8 cellular contexts compared by ENCODE assay signal in genomic region chr2:171521361-171522056, GRCh38. TPM values are rescaled to one million over a fixed set of nuclear protein-coding genes. Genes with fewer than 3 reads are reported as not detected.
A peak's percentile ranks its signal among the peaks of the same experiment; 100 is the strongest.
DNase-seq lines count a peak whose midpoint lies in the region; ATAC-seq, FAIRE-seq and TF ChIP-seq lines count a peak whose summit lies in the region.

No MANE protein-coding gene starts in this region.

- H3K4me1 ChIP-seq in mammary epithelial cell (ENCODE audit: insufficient read depth, low read length), result peaks cover 24% of the 10 kb centered on the region
- peaks cover 30% of the 10 kb centered on the region for H3K4me1 ChIP-seq in mononuclear cell (ENCODE audit: insufficient read depth, low read length)
- peaks cover 0 to 2% of the 10 kb centered on the region in 2 donors for H3K4me1 ChIP-seq in aorta (ENCODE audit: control insufficient read depth in 1 of 2, insufficient read depth in 2 of 2, low read length in 2 of 2)
- H3K4me1 ChIP-seq in pancreas, result no peaks in the 10 kb centered on the region

- in situ Hi-C loops in mammary epithelial cell (cut with MboI; ENCODE audit: low sequenced_read_pairs in 2 of 2), result no loop called here

- H3K27me3 ChIP-seq in mammary epithelial cell (ENCODE audit: insufficient read depth, low read length) (no peaks in the 10 kb centered on the region), mononuclear cell (ENCODE audit: insufficient read depth, low read length) (peaks cover 10% of the 10 kb centered on the region), aorta (ENCODE audit: control insufficient read depth in 1 of 2, insufficient read depth in 2 of 2, low read length in 1 of 2) (no peaks in the 10 kb centered on the region), pancreas (no peaks in the 10 kb centered on the region)

- TF ChIP-seq CTCF in mammary epithelial cell (conservative IDR thresholded peaks at IDR 0.05 in 1 of 2, IDR thresholded peaks at IDR 0.05 in 1 of 2; ENCODE audit: extremely low read depth in 1 of 2, insufficient read depth in 1 of 2, low read depth in 1 of 2, low read length in 2 of 2), result no peak
- no peak for TF ChIP-seq CTCF in pancreas (IDR thresholded peaks at IDR 0.05)

- FAIRE-seq in RCC 7860 (lab: Jason Lieb, UNC) (no peak), pancreas (lab: Jason Lieb, UNC) (no peak)

- dilution Hi-C loops in mammary epithelial cell (cut with HindIII; ENCODE audit: low sequenced_read_pairs), result no loop called here

- H3K79me2 ChIP-seq in mammary epithelial cell (ENCODE audit: insufficient read depth, low read length), result no peaks in the 10 kb centered on the region

- H3K9ac ChIP-seq in mammary epithelial cell (ENCODE audit: insufficient read depth, low read length), result no peak overlapping the region

- H4K20me1 ChIP-seq in mammary epithelial cell (ENCODE audit: insufficient read depth, low read length), result no peaks in the 10 kb centered on the region

- H3K4me3 ChIP-seq in mammary epithelial cell (replicated peaks in 1 of 3; ENCODE audit: insufficient read depth in 1 of 3, low read depth in 2 of 3, low read length in 3 of 3) (peak overlapping the region in 2 of 3 experiments; percentile 74 to 83), mononuclear cell (ENCODE audit: low read length) (peak overlapping the region; percentile 50), aorta (ENCODE audit: low read length in 2 of 2) (peak overlapping the region in 1 of 2 donors; percentile 35), pancreas (peak overlapping the region in 2 of 4 donors; percentile 39 to 53)

- ATAC-seq in left cardiac atrium (no peak), Right ventricle myocardium inferior (no peak), aorta (ENCODE audit: low FRiP score) (no peak), pancreas (no peak)

- DNase-seq in left cardiac atrium (peak; percentile 36), Right ventricle myocardium inferior (ENCODE audit: missing footprints) (no peak), mammary epithelial cell (no peak), aorta (no peak), RCC 7860 (ENCODE audit: low spot score) (no peak), pancreas (no peak)
- no peak for DNase-seq in stimulated activated CD4-positive, alpha-beta T cell treated with anti-CD3 and anti-CD28 coated beads, Interleukin-4, amount 100 ng/mL, for 24 hours

- H3K27ac ChIP-seq in mammary epithelial cell (ENCODE audit: insufficient read depth, low read depth, low read length), result no peak overlapping the region
- peak overlapping the region; percentile 87 to 91 for H3K27ac ChIP-seq in aorta (ENCODE audit: low read depth in 1 of 2, low read length in 2 of 2)
- peak overlapping the region in 2 of 4 donors; percentile 2 to 65 for H3K27ac ChIP-seq in pancreas

- H3K4me2 ChIP-seq in mammary epithelial cell (ENCODE audit: insufficient read depth, low read depth, low read length), result peak overlapping the region; percentile 99

- 97% methylated on average over 5 of the region's 5 CpGs for WGBS in mammary epithelial cell (ENCODE audit: low coverage, missing lambda C conversion rate)
- 10 to 15% methylated on average over 5 of the region's 5 CpGs for WGBS in aorta, 2 donors
- 49 to 59% methylated on average over 5 of the region's 5 CpGs for WGBS in pancreas, 2 donors

- BruUV-seq in mammary epithelial cell (replicated peaks; lab: Mats Ljungman, UMichigan), result no TSS peak

- intact Hi-C loops in left cardiac atrium (cut with DNase I) (no loop called here), Right ventricle myocardium inferior (cut with DNase I) (no loop called here), mammary epithelial cell (cut with micrococcal nuclease) (loop anchor here (10.0 kb wide), 1 partner anchor 87 kb away; the partner anchor contains the start of genes DCAF17 and METTL8), aorta (cut with DNase I) (loop anchor here in 1 of 2 donors (2.0 kb wide), 1 partner anchor 87 kb away; the partner anchor contains the start of gene DCAF17), pancreas (cut with DNase I) (no loop called here)

- H3K36me3 ChIP-seq in mammary epithelial cell (ENCODE audit: insufficient read depth, low read length) (no peaks in the 10 kb centered on the region), aorta (ENCODE audit: control insufficient read depth in 1 of 2, insufficient read depth in 2 of 2, low read length in 1 of 2) (no peaks in the 10 kb centered on the region), pancreas (no peaks in the 10 kb centered on the region)

- no peaks in the 10 kb centered on the region for H3K9me3 ChIP-seq in mammary epithelial cell (replicated peaks; ENCODE audit: insufficient read depth, low read length)
- H3K9me3 ChIP-seq in mononuclear cell (ENCODE audit: low read depth, low read length), result no peaks in the 10 kb centered on the region
- no peaks in the 10 kb centered on the region for H3K9me3 ChIP-seq in aorta (ENCODE audit: control insufficient read depth, low read length)
- H3K9me3 ChIP-seq in pancreas, result no peaks in the 10 kb centered on the region

- CTCF ChIA-PET in mammary epithelial cell (lab: Charles Lee; ENCODE audit: low non-redundant PET), result interaction anchor here (0.7 kb wide), 1 partner anchor 9 kb away, joined by 5 read pairs; no protein-coding TSS in a partner anchor

- peak overlapping the region; percentile 97 for H2AFZ ChIP-seq in mammary epithelial cell (ENCODE audit: low read depth, low read length)

RNA-seq across cellular contexts. Expression of gene CYBRD1, which starts 0.8 kb away (rescaled TPM):
- total RNA-seq in left cardiac atrium (100 to 1,000 TPM in 1 of 2 donors, 10 to 100 TPM in 1; 85.9 to 110 TPM), Right ventricle myocardium inferior (69.8 TPM), mammary epithelial cell (10 to 100 TPM; 25.6 to 62.8 TPM), mononuclear cell (7.5 TPM), aorta (100 to 1,000 TPM; 200 to 396 TPM), pancreas (10 to 100 TPM in 3 of 6 donors, 1 to 10 TPM in 3; 4.4 to 29.3 (median 13.0) TPM)
- polyA plus RNA-seq in mammary epithelial cell (12.7 TPM), aorta (100 to 1,000 TPM; 124 to 193 TPM), pancreas (1 to 10 TPM; 7.2 to 8.2 TPM)
- polyA minus RNA-seq in mammary epithelial cell, result 65.6 TPM
